ENCODE assay signal across 1 cellular context in the genomic region with DNA sequence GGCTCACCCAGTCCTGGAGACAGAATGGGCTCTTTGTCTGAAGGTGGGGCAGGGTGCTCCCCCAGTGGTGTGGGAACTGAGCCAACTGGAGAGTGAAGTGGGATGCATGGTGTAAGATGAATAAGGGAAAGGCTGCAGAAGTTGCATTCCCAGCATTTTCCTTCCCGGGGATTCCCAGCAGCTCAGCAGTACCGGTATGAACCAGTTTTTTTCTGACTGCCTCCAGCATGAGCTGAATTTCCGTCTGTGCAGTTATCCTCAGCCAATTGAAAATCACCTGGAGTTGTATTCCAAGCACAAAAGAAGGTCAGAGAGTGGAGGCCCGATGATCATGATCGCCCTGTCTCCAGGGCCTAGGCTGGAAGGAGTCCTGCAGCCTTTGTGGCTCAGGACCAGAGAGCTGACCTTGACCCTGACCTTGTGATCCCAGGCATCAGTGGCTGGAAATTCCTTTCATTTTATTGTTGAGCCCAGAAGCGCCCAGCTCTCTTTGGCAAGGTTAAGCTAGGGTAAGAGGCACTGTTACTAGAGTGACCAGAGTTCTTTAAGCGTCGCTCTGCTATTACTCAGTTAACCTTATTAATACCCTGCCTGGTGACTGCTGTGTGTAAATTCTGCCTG.
TF ChIP-seq lines count a peak whose summit lies in the region.

No MANE protein-coding gene starts in this region.

TF ChIP-seq in H1, 55 proteins besides CTCF, POLR2A, EP300 and RAD21:
- no peak for TF ChIP-seq TAF1 (IDR thresholded peaks at IDR 0.05; ENCODE audit: low read depth, low read length)
- no peak for TF ChIP-seq CBX8 (IDR thresholded peaks at IDR 0.05; ENCODE audit: borderline replicate concordance, low read depth, low read length)
- no peak for TF ChIP-seq CREB1 (IDR thresholded peaks at IDR 0.05)
- TF ChIP-seq TEAD4 (IDR thresholded peaks at IDR 0.05; ENCODE audit: low read depth, low read length), result peak; percentile 64
- TF ChIP-seq EZH2 (IDR thresholded peaks at IDR 0.05; ENCODE audit: low read depth, low read length, severe bottlenecking), result no peak
- TF ChIP-seq ASH2L (IDR thresholded peaks at IDR 0.05; ENCODE audit: low read length), result peak; percentile 24
- TF ChIP-seq SP1 (IDR thresholded peaks at IDR 0.05; ENCODE audit: low read depth, low read length), result no peak
